Comparison of ENCODE assay signal across 14 cellular contexts in the genomic region with DNA sequence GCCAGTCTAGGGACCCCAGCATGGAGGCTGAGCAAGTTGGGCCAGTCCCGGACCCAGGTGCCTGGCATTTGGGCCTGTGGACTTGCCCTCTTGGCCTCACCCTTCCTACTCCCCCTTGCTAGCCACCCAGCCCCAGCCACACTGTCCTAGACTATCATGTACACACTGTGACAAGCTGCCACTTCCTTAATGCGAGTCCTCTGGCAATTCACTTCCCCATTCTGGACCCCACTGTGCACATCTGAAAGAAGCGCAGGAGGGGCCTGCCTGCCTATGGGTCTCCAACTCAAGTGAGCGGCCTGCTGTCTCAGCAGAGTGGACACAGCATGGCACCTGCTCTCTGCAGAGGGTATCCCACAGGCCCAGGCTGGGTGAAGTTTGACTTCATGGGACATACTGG.
DNase-seq lines count a peak whose midpoint lies in the region; ATAC-seq and TF ChIP-seq lines count a peak whose summit lies in the region.
"Had no signal": no experiment of that assay in that cellular context is flagged by ENCODE, and none has a peak within 500 bp of the region (broad histone marks: within the 10 kb centered on the region; RNA-seq: fewer than 3 reads in every experiment).

No MANE protein-coding gene starts in this region.

- no peak overlapping the region for H3K27ac ChIP-seq in heart right ventricle
- H3K27ac ChIP-seq: right atrium auricular region had no signal

- DNase-seq in GM10248 (ENCODE audit: extremely low spot score) (peak; percentile 49), OCI-M1 (lab: John Stamatoyannopoulos, UW) (peak; percentile 25), memory B cell (ENCODE audit: low spot score in 2 of 2) (peak in 1 of 2 donors; percentile 13), heart right ventricle (no peak)
- no peak for DNase-seq in activated CD4-positive, alpha-beta memory T cell treated with anti-CD3 and anti-CD28 coated beads for 36 hours
- no peak for DNase-seq in activated CD4-positive, alpha-beta T cell treated with anti-CD3 and anti-CD28 coated beads, Interleukin-2, amount 50 U/mL, for 48 hours
- DNase-seq in activated CD4-positive, alpha-beta T cell treated with anti-CD3 and anti-CD28 coated beads, Interleukin-2, amount 50 U/mL, for 4 hours: no peak
- DNase-seq: activated effector memory CD4-positive, alpha-beta T cell treated with Interleukin-2 at 50 U/mL for 16 hours; foreskin fibroblast; GOT3; NCI-H1105 had no signal

- peaks cover 0 to 26% (median 7%) of the 10 kb centered on the region in 9 donors for H3K4me1 ChIP-seq in heart right ventricle

- H3K9me3 ChIP-seq in heart right ventricle: no peaks in the 10 kb centered on the region
- H3K9me3 ChIP-seq: right atrium auricular region had no signal

- H3K4me1 Mint-ChIP-seq in memory B cell: peaks cover 25% of the 10 kb centered on the region
- no peaks in the 10 kb centered on the region for H3K4me1 Mint-ChIP-seq in activated CD4-positive, alpha-beta memory T cell treated with anti-CD3 and anti-CD28 coated beads for 36 hours (ENCODE audit: low read depth)

- 91% methylated on average over 4 of the region's 4 CpGs for WGBS in heart right ventricle, 2 donors

- intact Hi-C loops in activated CD4-positive, alpha-beta memory T cell treated with anti-CD3 and anti-CD28 coated beads for 36 hours (cut with micrococcal nuclease): no loop called here
- intact Hi-C loops in heart right ventricle (cut with DNase I): loop anchor here in 3 of 10 donors (10.0 kb wide), 1 partner anchor 233 kb away; no protein-coding TSS in a partner anchor

- POLR2A ChIA-PET in GM10248 (lab: Yijun Ruan, JAX): interaction anchor here (0.6 kb wide), 1 partner anchor 62 kb away, joined by 3 read pairs; no protein-coding TSS in a partner anchor
- POLR2A ChIA-PET in activated CD4-positive, alpha-beta memory T cell treated with anti-CD3 and anti-CD28 coated beads for 36 hours (lab: Charles Lee): no interaction called here

- peaks cover 1% of the 10 kb centered on the region for H3K27me3 Mint-ChIP-seq in memory B cell
- peaks cover 9% of the 10 kb centered on the region for H3K27me3 Mint-ChIP-seq in activated CD4-positive, alpha-beta memory T cell treated with anti-CD3 and anti-CD28 coated beads for 36 hours

- H3K4me3 ChIP-seq in heart right ventricle: no peak overlapping the region
- H3K4me3 ChIP-seq: right atrium auricular region had no signal

- peaks cover 0 to 9% (median 0%) of the 10 kb centered on the region in 7 donors for H3K27me3 ChIP-seq in heart right ventricle
- H3K27me3 ChIP-seq: right atrium auricular region had no signal

- no peaks in the 10 kb centered on the region for H3K36me3 ChIP-seq in heart right ventricle
- H3K36me3 ChIP-seq: right atrium auricular region had no signal

- no peaks in the 10 kb centered on the region for H3K9me3 Mint-ChIP-seq in memory B cell
- no peaks in the 10 kb centered on the region for H3K9me3 Mint-ChIP-seq in activated CD4-positive, alpha-beta memory T cell treated with anti-CD3 and anti-CD28 coated beads for 36 hours
- H3K9me3 Mint-ChIP-seq: neural crest cell had no signal

- no peak overlapping the region for H3K27ac Mint-ChIP-seq in memory B cell
- no peak overlapping the region for H3K27ac Mint-ChIP-seq in activated CD4-positive, alpha-beta memory T cell treated with anti-CD3 and anti-CD28 coated beads for 36 hours

- CTCF ChIA-PET in GM10248 (lab: Yijun Ruan, JAX): no interaction called here
- CTCF ChIA-PET in activated CD4-positive, alpha-beta memory T cell treated with anti-CD3 and anti-CD28 coated beads for 36 hours (lab: Charles Lee): no interaction called here

- no peak overlapping the region for H3K4me3 Mint-ChIP-seq in memory B cell
- no peak overlapping the region for H3K4me3 Mint-ChIP-seq in activated CD4-positive, alpha-beta memory T cell treated with anti-CD3 and anti-CD28 coated beads for 36 hours
- H3K4me3 Mint-ChIP-seq: neural crest cell had no signal

- TF ChIP-seq CTCF in GM10248 (IDR thresholded peaks at IDR 0.05; ENCODE audit: control extremely low read depth, extremely low read depth, low read depth, missing control alignments) (no peak), heart right ventricle (IDR thresholded peaks at IDR 0.05) (no peak)

- H3K36me3 Mint-ChIP-seq in memory B cell: no peaks in the 10 kb centered on the region
- no peaks in the 10 kb centered on the region for H3K36me3 Mint-ChIP-seq in activated CD4-positive, alpha-beta memory T cell treated with anti-CD3 and anti-CD28 coated beads for 36 hours

- ATAC-seq in HG03342 (IDR thresholded peaks at IDR 0.05; ENCODE audit: unreplicated experiment): peak; percentile 42
- peak; percentile 77 for ATAC-seq in memory B cell (ENCODE audit: low read depth)
- no peak for ATAC-seq in heart right ventricle

Comparison
In these comparisons a context has a peak if more than half of its experiments do, and no peak if none do; other contexts are left out.
1. DNase-seq: peak in GM10248 (single experiment) and OCI-M1 (single experiment); none in activated CD4-positive, alpha-beta memory T cell treated with anti-CD3 and anti-CD28 coated beads for 36 hours (single experiment), activated CD4-positive, alpha-beta T cell treated with anti-CD3 and anti-CD28 coated beads, Interleukin-2, amount 50 U/mL, for 48 hours (0 of 2), heart right ventricle (0 of 2) and activated CD4-positive, alpha-beta T cell treated with anti-CD3 and anti-CD28 coated beads, Interleukin-2, amount 50 U/mL, for 4 hours (0 of 2).
2. ATAC-seq: peak in HG03342 (single experiment) and memory B cell (single experiment); none in heart right ventricle (0 of 8).